ENCODE assay signal across 2 cellular contexts in the genomic region with DNA sequence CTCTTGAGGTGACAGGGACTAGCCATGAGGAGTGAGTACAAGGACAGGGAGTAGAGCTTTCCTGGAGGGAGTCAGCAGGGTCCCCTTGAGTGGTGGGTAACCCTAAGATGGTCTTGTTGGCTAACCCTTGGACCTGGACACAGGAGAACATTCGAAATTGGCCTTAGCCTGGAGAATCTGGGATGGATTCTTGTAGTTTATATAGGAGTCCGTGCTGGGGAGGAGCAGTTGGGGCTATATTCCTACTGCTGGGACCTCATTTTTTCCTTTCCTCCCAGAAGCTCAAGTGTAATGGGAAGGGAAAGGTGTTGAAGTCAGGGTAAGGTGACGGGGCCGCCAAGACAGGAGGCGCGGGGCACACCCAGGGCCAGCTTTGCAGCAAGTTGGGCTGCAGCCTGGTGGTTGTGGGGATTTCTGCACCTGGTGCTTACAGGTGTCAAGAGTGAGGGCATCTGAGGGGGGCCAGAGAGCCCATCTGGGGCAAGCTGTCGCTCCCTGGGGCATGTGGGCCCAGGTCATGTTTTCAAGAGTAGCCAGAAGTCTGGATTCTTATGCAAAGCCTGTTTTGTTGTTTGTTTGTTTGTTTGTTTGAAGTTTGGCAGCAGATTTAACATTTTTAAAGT.
TF ChIP-seq lines count a peak whose summit lies in the region.

No MANE protein-coding gene starts in this region.

TF ChIP-seq in HepG2, 621 proteins besides CTCF, POLR2A, EP300 and RAD21:
- TF ChIP-seq, protein P1, sequence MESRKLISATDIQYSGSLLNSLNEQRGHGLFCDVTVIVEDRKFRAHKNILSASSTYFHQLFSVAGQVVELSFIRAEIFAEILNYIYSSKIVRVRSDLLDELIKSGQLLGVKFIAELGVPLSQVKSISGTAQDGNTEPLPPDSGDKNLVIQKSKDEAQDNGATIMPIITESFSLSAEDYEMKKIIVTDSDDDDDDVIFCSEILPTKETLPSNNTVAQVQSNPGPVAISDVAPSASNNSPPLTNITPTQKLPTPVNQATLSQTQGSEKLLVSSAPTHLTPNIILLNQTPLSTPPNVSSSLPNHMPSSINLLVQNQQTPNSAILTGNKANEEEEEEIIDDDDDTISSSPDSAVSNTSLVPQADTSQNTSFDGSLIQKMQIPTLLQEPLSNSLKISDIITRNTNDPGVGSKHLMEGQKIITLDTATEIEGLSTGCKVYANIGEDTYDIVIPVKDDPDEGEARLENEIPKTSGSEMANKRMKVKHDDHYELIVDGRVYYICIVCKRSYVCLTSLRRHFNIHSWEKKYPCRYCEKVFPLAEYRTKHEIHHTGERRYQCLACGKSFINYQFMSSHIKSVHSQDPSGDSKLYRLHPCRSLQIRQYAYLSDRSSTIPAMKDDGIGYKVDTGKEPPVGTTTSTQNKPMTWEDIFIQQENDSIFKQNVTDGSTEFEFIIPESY (CRISPR knock-in tag; IDR thresholded peaks at IDR 0.05) = peak; percentile 36; the same call in 1 of the 2 replicates
- TF ChIP-seq ZSCAN21 (CRISPR knock-in tag; IDR thresholded peaks at IDR 0.05; ENCODE audit: borderline replicate concordance) (no peak), PAX8 (CRISPR knock-in tag; IDR thresholded peaks at IDR 0.05; ENCODE audit: borderline replicate concordance) (no peak), ZNF766 (CRISPR knock-in tag; IDR thresholded peaks at IDR 0.05; ENCODE audit: borderline replicate concordance) (no peak), NPAS2 (CRISPR knock-in tag; IDR thresholded peaks at IDR 0.05; ENCODE audit: borderline replicate concordance) (no peak), ZNF484 (CRISPR knock-in tag; IDR thresholded peaks at IDR 0.05; ENCODE audit: borderline replicate concordance, low read depth) (no peak)
- TF ChIP-seq, protein P2, sequence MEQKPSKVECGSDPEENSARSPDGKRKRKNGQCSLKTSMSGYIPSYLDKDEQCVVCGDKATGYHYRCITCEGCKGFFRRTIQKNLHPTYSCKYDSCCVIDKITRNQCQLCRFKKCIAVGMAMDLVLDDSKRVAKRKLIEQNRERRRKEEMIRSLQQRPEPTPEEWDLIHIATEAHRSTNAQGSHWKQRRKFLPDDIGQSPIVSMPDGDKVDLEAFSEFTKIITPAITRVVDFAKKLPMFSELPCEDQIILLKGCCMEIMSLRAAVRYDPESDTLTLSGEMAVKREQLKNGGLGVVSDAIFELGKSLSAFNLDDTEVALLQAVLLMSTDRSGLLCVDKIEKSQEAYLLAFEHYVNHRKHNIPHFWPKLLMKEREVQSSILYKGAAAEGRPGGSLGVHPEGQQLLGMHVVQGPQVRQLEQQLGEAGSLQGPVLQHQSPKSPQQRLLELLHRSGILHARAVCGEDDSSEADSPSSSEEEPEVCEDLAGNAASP (CRISPR knock-in tag; IDR thresholded peaks at IDR 0.05; ENCODE audit: borderline replicate concordance) = no peak
- TF ChIP-seq, protein P3, sequence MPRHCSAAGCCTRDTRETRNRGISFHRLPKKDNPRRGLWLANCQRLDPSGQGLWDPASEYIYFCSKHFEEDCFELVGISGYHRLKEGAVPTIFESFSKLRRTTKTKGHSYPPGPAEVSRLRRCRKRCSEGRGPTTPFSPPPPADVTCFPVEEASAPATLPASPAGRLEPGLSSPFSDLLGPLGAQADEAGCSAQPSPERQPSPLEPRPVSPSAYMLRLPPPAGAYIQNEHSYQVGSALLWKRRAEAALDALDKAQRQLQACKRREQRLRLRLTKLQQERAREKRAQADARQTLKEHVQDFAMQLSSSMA (CRISPR knock-in tag; IDR thresholded peaks at IDR 0.05) = no peak

TF ChIP-seq in HEK293T, 16 proteins besides CTCF, POLR2A, EP300 and RAD21:
- TF ChIP-seq L3MBTL2 (conservative IDR thresholded peaks at IDR 0.05) (no peak), LEF1 (IDR thresholded peaks at IDR 0.05; ENCODE audit: borderline replicate concordance) (no peak), FOXK2 (IDR thresholded peaks at IDR 0.05) (no peak), SP1 (IDR thresholded peaks at IDR 0.05) (no peak), NFRKB (IDR thresholded peaks at IDR 0.05) (no peak), FOXM1 (IDR thresholded peaks at IDR 0.05; ENCODE audit: borderline replicate concordance) (no peak), SUZ12 (IDR thresholded peaks at IDR 0.05) (no peak), TARDBP (IDR thresholded peaks at IDR 0.05) (no peak), CTBP1 (IDR thresholded peaks at IDR 0.05; ENCODE audit: borderline replicate concordance) (no peak), ARNT (IDR thresholded peaks at IDR 0.05) (no peak), HDGF (IDR thresholded peaks at IDR 0.05; ENCODE audit: borderline replicate concordance) (no peak), ZNF384 (IDR thresholded peaks at IDR 0.05) (no peak)
- TF ChIP-seq, protein P4, sequence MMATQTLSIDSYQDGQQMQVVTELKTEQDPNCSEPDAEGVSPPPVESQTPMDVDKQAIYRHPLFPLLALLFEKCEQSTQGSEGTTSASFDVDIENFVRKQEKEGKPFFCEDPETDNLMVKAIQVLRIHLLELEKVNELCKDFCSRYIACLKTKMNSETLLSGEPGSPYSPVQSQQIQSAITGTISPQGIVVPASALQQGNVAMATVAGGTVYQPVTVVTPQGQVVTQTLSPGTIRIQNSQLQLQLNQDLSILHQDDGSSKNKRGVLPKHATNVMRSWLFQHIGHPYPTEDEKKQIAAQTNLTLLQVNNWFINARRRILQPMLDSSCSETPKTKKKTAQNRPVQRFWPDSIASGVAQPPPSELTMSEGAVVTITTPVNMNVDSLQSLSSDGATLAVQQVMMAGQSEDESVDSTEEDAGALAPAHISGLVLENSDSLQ (IDR thresholded peaks at IDR 0.05) = no peak
